1 cellular context compared by ENCODE assay signal in the genomic region with DNA sequence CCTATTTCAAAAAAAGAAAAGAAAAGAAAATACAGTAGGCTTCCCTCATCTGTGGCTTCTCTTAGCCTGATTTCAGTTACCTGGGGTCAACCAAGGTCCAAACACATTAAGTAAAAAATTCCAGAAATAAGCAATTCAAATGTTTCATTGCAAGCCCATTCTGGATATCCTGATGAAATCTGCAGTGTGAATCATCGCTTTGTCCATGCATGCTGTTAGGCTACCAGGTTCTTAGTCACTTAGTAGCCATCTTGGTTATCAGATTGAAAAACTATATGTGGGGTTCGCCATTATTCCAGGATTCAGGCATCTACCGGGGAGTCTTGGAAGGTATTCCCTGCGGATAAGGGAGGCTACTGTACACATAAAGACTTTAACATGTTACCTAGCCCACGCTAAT.
TF ChIP-seq lines count a peak whose summit lies in the region.

No MANE protein-coding gene starts in this region.

TF ChIP-seq in H1, 55 proteins besides CTCF, POLR2A, EP300 and RAD21:
- TF ChIP-seq CREB1 (IDR thresholded peaks at IDR 0.05), result no peak
- no peak for TF ChIP-seq CEBPB (IDR thresholded peaks at IDR 0.05; ENCODE audit: low read depth, low read length)
- TF ChIP-seq EZH2 (IDR thresholded peaks at IDR 0.05; ENCODE audit: low read depth, low read length, severe bottlenecking), result no peak
